In the genomic region with DNA sequence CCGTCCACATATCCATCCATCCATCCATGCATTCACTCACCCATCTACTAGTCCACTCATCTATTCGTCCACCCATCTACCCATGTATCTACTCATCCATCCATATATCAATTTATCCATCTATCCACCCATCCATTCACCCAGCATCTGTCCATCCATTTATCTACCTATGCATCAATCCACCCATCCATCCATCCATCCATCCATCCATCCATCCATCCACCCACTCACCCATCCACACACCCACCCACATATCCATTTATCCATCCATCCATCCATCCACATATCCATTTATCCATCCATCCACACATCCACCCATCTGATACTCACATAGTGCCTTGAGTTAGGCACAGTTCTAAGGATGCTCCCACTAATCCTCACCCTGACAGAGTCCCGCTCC, we compare ENCODE assay signal across 17 cellular contexts.
"Had no signal": no experiment of that assay in that cellular context is flagged by ENCODE, and none has a peak within 500 bp of the region (broad histone marks: within the 10 kb centered on the region; RNA-seq: fewer than 3 reads in every experiment).

No MANE protein-coding gene starts in this region.

- H3K27ac ChIP-seq: ascending aorta, breast epithelium, transverse colon, VCaP had no signal

- H3K27me3 Mint-ChIP-seq: activated T-cell treated with anti-CD3 and anti-CD28 coated beads, Interleukin-2, amount 50 U/mL, for 24 hours had no signal

- H3K9me3 Mint-ChIP-seq: activated T-cell treated with anti-CD3 and anti-CD28 coated beads, Interleukin-2, amount 50 U/mL, for 24 hours had no signal

- H3K27me3 ChIP-seq: ascending aorta, breast epithelium, transverse colon had no signal

- H3K4me1 ChIP-seq: ascending aorta, breast epithelium, transverse colon had no signal

- H3K27ac Mint-ChIP-seq: activated T-cell treated with anti-CD3 and anti-CD28 coated beads, Interleukin-2, amount 50 U/mL, for 24 hours had no signal

- H3K4me3 Mint-ChIP-seq: activated T-cell treated with anti-CD3 and anti-CD28 coated beads, Interleukin-2, amount 50 U/mL, for 24 hours; nephron progenitor cell had no signal

- DNase-seq: activated CD4-positive, alpha-beta T cell treated with anti-CD3 and anti-CD28 coated beads, Interleukin-2, amount 50 U/mL, for 48 hours; activated gamma-delta T cell; activated T-cell treated with anti-CD3 and anti-CD28 coated beads, Interleukin-2, amount 50 U/mL, for 24 hours; hippocampal formation; kidney; left ventricle myocardium superior; mesenchymal stem cell; nephron progenitor cell; occipital lobe; stimulated activated CD4-positive, alpha-beta T cell treated with anti-CD3 and anti-CD28 coated beads, Interleukin-15, amount 100 ng/mL, for 24 hours; stimulated activated CD4-positive, alpha-beta T cell treated with anti-CD3 and anti-CD28 coated beads, Interleukin-4, amount 100 ng/mL, for 1 hour; stimulated activated naive CD4-positive, alpha-beta T cell; transverse colon had no signal

- ATAC-seq: esophagus mucosa, left ventricle myocardium superior had no signal

- H3K9me3 ChIP-seq: ascending aorta, breast epithelium, transverse colon had no signal

- H3K36me3 ChIP-seq: ascending aorta, breast epithelium, transverse colon had no signal

- H3K4me3 ChIP-seq: ascending aorta, breast epithelium, transverse colon had no signal
